ENCODE assay signal across 9 cellular contexts in genomic region chr16:8720080-8720966, GRCh38. TPM values are rescaled to one million over a fixed set of nuclear protein-coding genes. Genes with fewer than 3 reads are reported as not detected.
DNase-seq lines count a peak whose midpoint lies in the region; ATAC-seq and TF ChIP-seq lines count a peak whose summit lies in the region.
"Had no signal": no experiment of that assay in that cellular context is flagged by ENCODE, and none has a peak within 500 bp of the region (broad histone marks: within the 10 kb centered on the region; RNA-seq: fewer than 3 reads in every experiment).

No MANE protein-coding gene starts in this region.

- peak; percentile 96 for DNase-seq in DMS53 (lab: John Stamatoyannopoulos, UW)
- peak; percentile 81 for DNase-seq in NCI-H146 treated with DMSO at 0.1 percent for 48 hours (lab: John Stamatoyannopoulos, UW; ENCODE audit: unreplicated experiment)
- DNase-seq in activated B cell treated with CpG ODN at 0.5 μM for 24 hours, result no peak
- peak; percentile 27 for DNase-seq in midbrain (lab: John Stamatoyannopoulos, UW)
- DNase-seq in effector CD8-positive, alpha-beta T cell (lab: John Stamatoyannopoulos, UW), result no peak
- no peak for DNase-seq in activated effector memory CD4-positive, alpha-beta T cell treated with anti-CD3 and anti-CD28 coated beads, Interleukin-2, amount 50 U/mL, for 16 hours
- DNase-seq: DND-41 had no signal

- POLR2A ChIA-PET in activated B cell treated with CpG ODN at 0.5 μM for 24 hours (lab: Charles Lee), result no interaction called here

- H3K4me3 Mint-ChIP-seq in activated B cell treated with CpG ODN at 0.5 μM for 24 hours, result no peak overlapping the region

- intact Hi-C loops in activated B cell treated with CpG ODN at 0.5 μM for 24 hours (cut with micrococcal nuclease), result loop anchor here (10.0 kb wide), 1 partner anchor 46 kb away; the partner anchor contains the start of gene ABAT

- CTCF ChIA-PET in activated B cell treated with CpG ODN at 0.5 μM for 24 hours (lab: Charles Lee), result no interaction called here

- no peak overlapping the region for H3K27ac Mint-ChIP-seq in activated B cell treated with CpG ODN at 0.5 μM for 24 hours

- H3K9me3 Mint-ChIP-seq in activated B cell treated with CpG ODN at 0.5 μM for 24 hours, result peaks cover 3% of the 10 kb centered on the region

- no peaks in the 10 kb centered on the region for H3K27me3 Mint-ChIP-seq in activated B cell treated with CpG ODN at 0.5 μM for 24 hours

- no peaks in the 10 kb centered on the region for H3K4me1 Mint-ChIP-seq in activated B cell treated with CpG ODN at 0.5 μM for 24 hours

- H3K36me3 Mint-ChIP-seq in activated B cell treated with CpG ODN at 0.5 μM for 24 hours (ENCODE audit: low read depth), result peaks cover 16% of the 10 kb centered on the region

- no peak for TF ChIP-seq CTCF in activated B cell treated with CpG ODN at 0.5 μM for 24 hours (IDR thresholded peaks at IDR 0.05)

- ATAC-seq in activated B cell treated with CpG ODN at 0.5 μM for 24 hours (ENCODE audit: low read depth) (peak; percentile 61), GM21360 (IDR thresholded peaks at IDR 0.05; ENCODE audit: unreplicated experiment) (no peak), HG02610 (IDR thresholded peaks at IDR 0.05; ENCODE audit: unreplicated experiment) (no peak)

RNA-seq across cellular contexts. Expression of gene ABAT, which starts 45.9 kb away (rescaled TPM):
- 12.6 and 13.2 TPM in 2 replicates for total RNA-seq in activated B cell treated with CpG ODN at 0.5 μM for 24 hours

Comparison
In these comparisons a context has a peak if more than half of its experiments do, and no peak if none do; other contexts are left out.
1. DNase-seq: peak in DMS53 (single experiment), NCI-H146 treated with DMSO at 0.1 percent for 48 hours (single experiment) and midbrain (single experiment); none in activated B cell treated with CpG ODN at 0.5 μM for 24 hours (single experiment), effector CD8-positive, alpha-beta T cell (single experiment) and activated effector memory CD4-positive, alpha-beta T cell treated with anti-CD3 and anti-CD28 coated beads, Interleukin-2, amount 50 U/mL, for 16 hours (single experiment).